14 cellular contexts compared by ENCODE assay signal in the genomic region with DNA sequence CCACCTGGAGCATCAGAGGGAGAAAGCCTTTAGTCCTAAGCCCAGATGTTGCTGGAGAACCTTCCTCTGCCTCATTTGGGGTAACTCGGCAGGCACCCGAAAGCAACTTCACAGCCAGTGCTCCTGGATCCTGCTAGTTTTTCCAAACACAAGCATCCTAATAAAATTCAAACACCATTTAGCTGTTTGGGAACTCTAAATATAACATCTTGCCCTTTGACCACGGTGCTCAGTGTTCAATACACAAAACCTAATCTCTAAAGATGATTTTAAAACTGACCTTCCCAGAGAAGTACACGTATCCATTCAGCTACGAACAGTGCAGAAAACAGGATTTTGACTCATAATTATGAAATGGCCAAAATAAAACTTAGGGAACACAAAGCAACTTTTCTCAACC. TPM values are rescaled to one million over a fixed set of nuclear protein-coding genes. Genes with fewer than 3 reads are reported as not detected.
"Had no signal": no experiment of that assay in that cellular context is flagged by ENCODE, and none has a peak within 500 bp of the region (broad histone marks: within the 10 kb centered on the region; RNA-seq: fewer than 3 reads in every experiment).

No MANE protein-coding gene starts in this region.

- H3K4me3 ChIP-seq: lung, SJSA1, transverse colon had no signal

- H3K27ac ChIP-seq: SJSA1, transverse colon had no signal

- DNase-seq: activated naive CD4-positive, alpha-beta T cell; activated naive CD8-positive, alpha-beta T cell treated with anti-CD3 and anti-CD28 coated beads, Interleukin-2, amount 10 ng/mL, durations not matched to agents 7 days and 5 days; anterior cingulate cortex; hypothalamus; nephron progenitor cell; stimulated activated CD4-positive, alpha-beta T cell treated with anti-CD3 and anti-CD28 coated beads, Interleukin-15, amount 100 ng/mL, for 24 hours; stimulated activated CD4-positive, alpha-beta T cell treated with anti-CD3 and anti-CD28 coated beads, Interleukin-4, amount 100 ng/mL, for 1 hour; stimulated activated naive B cell treated with anti-CD40 and anti-IgM and Interleukin-4, amounts not matched to agents 10 μg/mL and 1 μg/mL and 100 μg/mL, for 72 hours; SW 1271; transverse colon had no signal

- H3K36me3 ChIP-seq: SJSA1, transverse colon had no signal

- H3K9me3 ChIP-seq: SJSA1, transverse colon had no signal

- H3K27me3 ChIP-seq: transverse colon had no signal

- H3K4me1 ChIP-seq: SJSA1, transverse colon had no signal

- ATAC-seq: activated CD4-positive, CD25-positive, alpha-beta regulatory T cell treated with anti-CD3 and anti-CD28 coated beads, Interleukin-2, amount 50 U/mL, for 24 hours; stimulated activated naive B cell treated with anti-CD40 and anti-IgM and Interleukin-4, amounts not matched to agents 10 μg/mL and 1 μg/mL and 100 μg/mL, for 72 hours had no signal

RNA-seq across cellular contexts. Expression of gene PROX1, which starts 40.3 kb away (rescaled TPM):
- total RNA-seq: activated CD8-positive, alpha-beta memory T cell treated with anti-CD3 and anti-CD28 coated beads for 36 hours; activated naive CD8-positive, alpha-beta T cell treated with anti-CD3 and anti-CD28 coated beads, Interleukin-2, amount 10 ng/mL, durations not matched to agents 7 days and 5 days had no signal
